2 cellular contexts compared by ENCODE assay signal in genomic region chr10:102247724-102248123, GRCh38.
TF ChIP-seq lines count a peak whose summit lies in the region.

No MANE protein-coding gene starts in this region.

TF ChIP-seq in K562, 482 proteins besides CTCF, POLR2A, EP300 and RAD21:
- no peak for TF ChIP-seq ZNF740 (CRISPR knock-in tag; IDR thresholded peaks at IDR 0.05)
- no peak for TF ChIP-seq ZNF740 (tag; IDR thresholded peaks at IDR 0.05)
- TF ChIP-seq HSF4 (CRISPR knock-in tag; IDR thresholded peaks at IDR 0.05; ENCODE audit: borderline replicate concordance): no peak
- no peak for TF ChIP-seq WHSC1 (IDR thresholded peaks at IDR 0.05; ENCODE audit: low read length)
- TF ChIP-seq TCF3 (CRISPR knock-in tag; IDR thresholded peaks at IDR 0.05): no peak
- TF ChIP-seq ZBTB11 (CRISPR knock-in tag; IDR thresholded peaks at IDR 0.05): no peak
- no peak for TF ChIP-seq ZBTB9 (CRISPR knock-in tag; IDR thresholded peaks at IDR 0.05)
- no peak for TF ChIP-seq ZNF445 (CRISPR knock-in tag; IDR thresholded peaks at IDR 0.05; ENCODE audit: low read depth)

TF ChIP-seq in neural cell, 6 proteins besides CTCF, POLR2A, EP300 and RAD21:
- TF ChIP-seq MXI1 (conservative IDR thresholded peaks at IDR 0.05; ENCODE audit: poor library complexity, severe bottlenecking) (no peak), TAF1 (IDR thresholded peaks at IDR 0.05; ENCODE audit: low read depth) (no peak), POLR2AphosphoS5 (IDR thresholded peaks at IDR 0.05) (no peak), REST (IDR thresholded peaks at IDR 0.05; ENCODE audit: borderline replicate concordance) (no peak), EZH2 (IDR thresholded peaks at IDR 0.05; ENCODE audit: borderline replicate concordance, insufficient read depth, low read length, poor library complexity, severe bottlenecking) (no peak), SMC3 (conservative IDR thresholded peaks at IDR 0.05; ENCODE audit: poor library complexity) (no peak)
